In genomic region chr1:201149400-201149799, GRCh38 we compare ENCODE assay signal across 9 cellular contexts. TPM values are rescaled to one million over a fixed set of nuclear protein-coding genes. Genes with fewer than 3 reads are reported as not detected.
DNase-seq lines count a peak whose midpoint lies in the region; ATAC-seq and TF ChIP-seq lines count a peak whose summit lies in the region.
"Had no signal": no experiment of that assay in that cellular context is flagged by ENCODE, and none has a peak within 500 bp of the region (broad histone marks: within the 10 kb centered on the region; RNA-seq: fewer than 3 reads in every experiment).

No MANE protein-coding gene starts in this region.

- peaks cover 10 to 11% of the 10 kb centered on the region in 2 experiments; a peak in 3 of 4 replicates for H3K4me1 ChIP-seq in SK-N-SH (ENCODE audit: control insufficient read depth in 1 of 2, insufficient read depth in 2 of 2, low read depth in 1 of 2, low read length in 1 of 2)

- H3K27ac ChIP-seq in SK-N-SH (ENCODE audit: low read depth in 2 of 2, low read length in 1 of 2): no peak overlapping the region

- peak; percentile 60 for TF ChIP-seq CTCF in SK-N-SH (IDR thresholded peaks at IDR 0.05)

- no peak overlapping the region for H2AFZ ChIP-seq in SK-N-SH (ENCODE audit: low read depth)

- H3K79me2 ChIP-seq in SK-N-SH (ENCODE audit: insufficient read depth): peaks cover 15% of the 10 kb centered on the region

- CTCF ChIA-PET in SK-N-SH (lab: Yijun Ruan, JAX): interaction anchor here (0.6 to 4.6 kb wide), 14 partner anchors 9 to 212 kb away, joined by 3 to 26 read pairs (median 7); no protein-coding TSS in a partner anchor

- WGBS in SK-N-SH (ENCODE audit: low lambda C conversion rate): 74% methylated on average over 4 of the region's 4 CpGs

- H3K27me3 ChIP-seq in SK-N-SH (ENCODE audit: insufficient read depth): no peaks in the 10 kb centered on the region

- no peak for TF ChIP-seq EP300 in SK-N-SH (IDR thresholded peaks at IDR 0.05; ENCODE audit: borderline replicate concordance in 1 of 2, low read depth in 1 of 2, low read length in 1 of 2)

- DNase-seq in DMS53 (lab: John Stamatoyannopoulos, UW) (peak; percentile 92), HT1080 (ENCODE audit: low read depth) (peak; percentile 39), SK-N-SH (peak; percentile 69), iris pigment epithelial cell (ENCODE audit: low read depth) (peak; percentile 51), GOT3 (lab: John Stamatoyannopoulos, UW) (no peak), nucleus accumbens (lab: John Stamatoyannopoulos, UW) (no peak), immature natural killer cell (no peak)

- TF ChIP-seq RAD21 in SK-N-SH (IDR thresholded peaks at IDR 0.05; ENCODE audit: low read length): peak; percentile 56

- POLR2A ChIA-PET in SK-N-SH (lab: Yijun Ruan, JAX): no interaction called here

- H3K9me3 ChIP-seq in SK-N-SH: no peaks in the 10 kb centered on the region

- H3K4me3 ChIP-seq in SK-N-SH (ENCODE audit: low read depth in 2 of 2, low read length in 1 of 2): no peak overlapping the region

- H3K4me2 ChIP-seq in SK-N-SH: no peak overlapping the region

- H3K9me3 Mint-ChIP-seq in immature natural killer cell: no peaks in the 10 kb centered on the region

- ATAC-seq in HG03432 (IDR thresholded peaks at IDR 0.05; ENCODE audit: unreplicated experiment): no peak

- peaks cover 9 to 11% of the 10 kb centered on the region in 2 donors for H3K4me1 Mint-ChIP-seq in immature natural killer cell

- peaks cover 1 to 7% (median 2%) of the 10 kb centered on the region in 3 donors for H3K27me3 Mint-ChIP-seq in immature natural killer cell (ENCODE audit: low read depth in 3 of 3)

- H4K20me1 ChIP-seq in SK-N-SH (ENCODE audit: insufficient read depth): no peaks in the 10 kb centered on the region

- H3F3A ChIP-seq in SK-N-SH (replicated peaks; ENCODE audit: insufficient read depth): no peaks in the 10 kb centered on the region

- H3K4me3 Mint-ChIP-seq in immature natural killer cell: no peak overlapping the region

- H3K36me3 Mint-ChIP-seq in immature natural killer cell: peaks cover 18 to 28% (median 28%) of the 10 kb centered on the region in 3 donors

- no peak overlapping the region for H3K27ac Mint-ChIP-seq in immature natural killer cell

- H3K36me3 ChIP-seq in SK-N-SH (replicated peaks in 1 of 2; ENCODE audit: control insufficient read depth in 1 of 2, insufficient read depth in 2 of 2, low read length in 1 of 2): peaks cover 35 to 73% of the 10 kb centered on the region in 2 experiments

- H3K9ac ChIP-seq in SK-N-SH: no peak overlapping the region

- H3K9me2 ChIP-seq in SK-N-SH: no peaks in the 10 kb centered on the region

TF ChIP-seq in SK-N-SH, 30 proteins besides CTCF, POLR2A, EP300 and RAD21:
- TF ChIP-seq SMC3 (IDR thresholded peaks at IDR 0.05; ENCODE audit: low read depth, low read length) (peak; percentile 56), USF2 (IDR thresholded peaks at IDR 0.05; ENCODE audit: borderline replicate concordance, low read depth, low read length) (no peak), NRF1 (IDR thresholded peaks at IDR 0.05; ENCODE audit: low read depth, low read length) (no peak), TEAD4 (IDR thresholded peaks at IDR 0.05; ENCODE audit: borderline replicate concordance, insufficient read depth) (no peak), GABPA (IDR thresholded peaks at IDR 0.05; ENCODE audit: low read depth) (no peak), MXI1 (IDR thresholded peaks at IDR 0.05; ENCODE audit: low read depth, low read length) (peak; percentile 20; the same call in 1 of the 2 replicates), MAX (IDR thresholded peaks at IDR 0.05; ENCODE audit: low read depth) (no peak), FOSL2 (IDR thresholded peaks at IDR 0.05; ENCODE audit: borderline replicate concordance, low read depth) (no peak), SIN3A (IDR thresholded peaks at IDR 0.05; ENCODE audit: borderline replicate concordance, low read depth, low read length) (no peak), POLR2AphosphoS5 (IDR thresholded peaks at IDR 0.05; ENCODE audit: low read depth, low read length) (no peak), MEF2A (IDR thresholded peaks at IDR 0.05; ENCODE audit: borderline replicate concordance, low read depth) (no peak), FOXM1 (IDR thresholded peaks at IDR 0.05; ENCODE audit: low read depth) (no peak), FOXJ3 (CRISPR knock-in tag; IDR thresholded peaks at IDR 0.05) (no peak)

RNA-seq across cellular contexts. Expression of gene TMEM9, which starts 4.9 kb away (rescaled TPM):
- 61.7 and 76.5 TPM in 2 replicates for total RNA-seq in HT1080 (2014; rRNA removed; shearing (Covaris generic))
- 59.5 and 68.3 TPM in 2 replicates for polyA plus RNA-seq in HT1080 (2015; cell fraction: cytosol; rRNA removed)
- 41.0 and 45.0 TPM in 2 replicates for polyA plus RNA-seq in HT1080 (2015; cell fraction: nucleus; rRNA removed)
- polyA plus RNA-seq in SK-N-SH (2012; rRNA removed) (126 and 160 TPM in 2 replicates), immature natural killer cell (10 to 100 TPM; 32.6 to 66.7 (median 38.9) TPM)
- polyA plus RNA-seq in SK-N-SH (2012; cell fraction: cytosol; rRNA removed): 72.5 and 122 TPM in 2 replicates
- 97.8 and 148 TPM in 2 replicates for polyA plus RNA-seq in SK-N-SH (2012; cell fraction: nucleus; rRNA removed)

RNA-seq across cellular contexts. Expression of gene ASCL5, which starts 22.4 kb away (rescaled TPM):
- not detected in 2 replicates for total RNA-seq in HT1080 (2014; rRNA removed; shearing (Covaris generic))
- polyA plus RNA-seq in HT1080 (2015; cell fraction: cytosol; rRNA removed): not detected in 2 replicates
- polyA plus RNA-seq in HT1080 (2015; cell fraction: nucleus; rRNA removed): not detected in 2 replicates
- polyA plus RNA-seq in SK-N-SH (2012; rRNA removed): 0.05 TPM in 1 of 2 replicates, not detected in the other
- polyA plus RNA-seq in SK-N-SH (2012; cell fraction: cytosol; rRNA removed): not detected in 2 replicates
- 0.04 and 0.06 TPM in 2 replicates for polyA plus RNA-seq in SK-N-SH (2012; cell fraction: nucleus; rRNA removed)
- under 1 TPM in 1 of 3 donors, not detected in 2; 0.11 TPM for polyA plus RNA-seq in immature natural killer cell
- total RNA-seq: lower leg skin had no signal

RNA-seq across cellular contexts. Expression of gene CACNA1S, which starts 37.2 kb away (rescaled TPM):
- total RNA-seq in HT1080 (2014; rRNA removed; shearing (Covaris generic)): not detected in 2 replicates
- polyA plus RNA-seq in HT1080 (2015; cell fraction: cytosol; rRNA removed): not detected in 2 replicates
- polyA plus RNA-seq in HT1080 (2015; cell fraction: nucleus; rRNA removed): not detected in 2 replicates
- polyA plus RNA-seq in SK-N-SH (2012; rRNA removed): not detected in 2 replicates
- polyA plus RNA-seq in SK-N-SH (2012; cell fraction: cytosol; rRNA removed): 0.01 TPM in 1 of 2 replicates, not detected in the other
- not detected in 2 replicates for polyA plus RNA-seq in SK-N-SH (2012; cell fraction: nucleus; rRNA removed)
- polyA plus RNA-seq in immature natural killer cell: not detected

RNA-seq across cellular contexts. Expression of gene IGFN1, which starts 41.2 kb away (rescaled TPM):
- 0.14 and 0.17 TPM in 2 replicates for total RNA-seq in HT1080 (2014; rRNA removed; shearing (Covaris generic))
- 0.02 and 0.10 TPM in 2 replicates for polyA plus RNA-seq in HT1080 (2015; cell fraction: cytosol; rRNA removed)
- 0.32 and 0.61 TPM in 2 replicates for polyA plus RNA-seq in HT1080 (2015; cell fraction: nucleus; rRNA removed)
- 0.08 and 0.18 TPM in 2 replicates for polyA plus RNA-seq in SK-N-SH (2012; rRNA removed)
- polyA plus RNA-seq in SK-N-SH (2012; cell fraction: cytosol; rRNA removed): 0.03 and 0.04 TPM in 2 replicates
- 0.46 and 0.90 TPM in 2 replicates for polyA plus RNA-seq in SK-N-SH (2012; cell fraction: nucleus; rRNA removed)
- not detected for polyA plus RNA-seq in immature natural killer cell

Comparison
In these comparisons a context has a peak if more than half of its experiments do, and no peak if none do; other contexts are left out.
1. DNase-seq: peak in DMS53 (single experiment), HT1080 (single experiment), SK-N-SH (single experiment) and iris pigment epithelial cell (single experiment); none in GOT3 (single experiment), nucleus accumbens (0 of 56) and immature natural killer cell (0 of 3).